In the genomic region with DNA sequence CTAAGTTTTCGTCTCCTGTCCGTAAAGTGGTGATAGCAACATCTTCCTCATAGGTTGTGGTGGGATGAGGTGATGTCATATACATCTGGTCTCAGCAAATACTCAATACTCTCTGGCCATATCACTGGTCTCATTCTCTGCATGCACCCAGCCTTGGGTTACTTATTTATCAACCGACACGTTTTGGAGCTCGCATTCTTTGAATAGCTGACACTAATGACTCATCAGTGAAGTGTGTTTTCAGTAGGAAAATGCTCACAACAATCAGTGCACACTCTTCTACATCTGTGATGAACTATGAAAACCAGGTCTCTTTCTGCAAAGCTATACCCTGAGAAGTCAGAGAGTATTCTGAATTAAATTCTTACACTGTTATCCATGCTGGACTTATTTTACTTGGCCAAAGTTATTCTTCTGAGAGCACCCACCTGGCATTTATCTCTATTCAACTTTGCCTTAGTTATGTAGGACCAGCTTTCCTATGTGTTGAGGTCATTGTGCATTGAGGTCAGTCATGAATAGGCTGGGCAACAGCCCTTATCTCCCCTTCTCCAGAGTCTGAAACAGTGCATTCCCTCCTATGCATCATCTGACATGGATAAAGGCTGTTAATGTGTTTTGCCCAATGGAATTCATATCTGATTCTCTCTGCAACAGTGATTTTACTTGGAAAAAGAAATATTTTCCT, we compare ENCODE assay signal across 10 cellular contexts. TPM values are rescaled to one million over a fixed set of nuclear protein-coding genes. Genes with fewer than 3 reads are reported as not detected.
DNase-seq lines count a peak whose midpoint lies in the region; ATAC-seq and TF ChIP-seq lines count a peak whose summit lies in the region.
"Had no signal": no experiment of that assay in that cellular context is flagged by ENCODE, and none has a peak within 500 bp of the region (broad histone marks: within the 10 kb centered on the region; RNA-seq: fewer than 3 reads in every experiment).

No MANE protein-coding gene starts in this region.

- no peak overlapping the region for H4K8ac ChIP-seq in mesendoderm (ENCODE audit: low read depth, low read length)

- H4K5ac ChIP-seq in mesendoderm (ENCODE audit: low read length), result no peak overlapping the region

- H3K18ac ChIP-seq in mesendoderm (ENCODE audit: low read length), result no peak overlapping the region

- TF ChIP-seq CTCF in choroid plexus epithelial cell (conservative IDR thresholded peaks at IDR 0.05; ENCODE audit: low read depth, low read length), result no peak

- H3K4me3 Mint-ChIP-seq in stimulated activated naive CD8-positive, alpha-beta T cell treated with anti-CD3 and anti-CD28 coated beads, Interleukin-15, amount 100 ng/mL, for 72 hours, result no peak overlapping the region
- H3K4me3 Mint-ChIP-seq: natural killer cell had no signal

- no peak overlapping the region for H2BK15ac ChIP-seq in mesendoderm (replicated peaks; ENCODE audit: low read depth)

- no peak overlapping the region for H3K4ac ChIP-seq in mesendoderm (ENCODE audit: low read depth, low read length)

- H3K4me1 Mint-ChIP-seq in stimulated activated naive CD8-positive, alpha-beta T cell treated with anti-CD3 and anti-CD28 coated beads, Interleukin-15, amount 100 ng/mL, for 72 hours, result no peaks in the 10 kb centered on the region

- no peak overlapping the region for H2AK5ac ChIP-seq in mesendoderm (ENCODE audit: low read length)

- H3K4me2 ChIP-seq in mesendoderm (ENCODE audit: low read length), result no peak overlapping the region

- H2BK5ac ChIP-seq in mesendoderm (ENCODE audit: low read length), result no peak overlapping the region

- no peak overlapping the region for H3K9ac ChIP-seq in mesendoderm (ENCODE audit: low read length)

- no peak overlapping the region for H3K56ac ChIP-seq in mesendoderm (ENCODE audit: low read length)

- H3K36me3 ChIP-seq in mesendoderm (ENCODE audit: control insufficient read depth, insufficient read depth, low read length), result no peaks in the 10 kb centered on the region
- H3K36me3 ChIP-seq: vagina had no signal

- no peak overlapping the region for H3K27ac ChIP-seq in mesendoderm (ENCODE audit: low read depth, low read length)
- H3K27ac ChIP-seq: vagina had no signal

- no peak overlapping the region for H3K27ac Mint-ChIP-seq in stimulated activated naive CD8-positive, alpha-beta T cell treated with anti-CD3 and anti-CD28 coated beads, Interleukin-15, amount 100 ng/mL, for 72 hours
- H3K27ac Mint-ChIP-seq: natural killer cell had no signal

- DNase-seq in EL, result peak; percentile 89
- DNase-seq in choroid plexus epithelial cell (ENCODE audit: low read depth), result peak; percentile 43
- peak; percentile 71 for DNase-seq in mesendoderm
- no peak for DNase-seq in DMS153 treated with DMSO at 0.1 percent for 48 hours (lab: John Stamatoyannopoulos, UW; ENCODE audit: unreplicated experiment)
- no peak for DNase-seq in stimulated activated naive CD8-positive, alpha-beta T cell treated with anti-CD3 and anti-CD28 coated beads, Interleukin-15, amount 100 ng/mL, for 72 hours
- no peak for DNase-seq in ecto neural progenitor cell (ENCODE audit: low spot score)
- DNase-seq: natural killer cell had no signal

- no peaks in the 10 kb centered on the region for H3K9me3 Mint-ChIP-seq in stimulated activated naive CD8-positive, alpha-beta T cell treated with anti-CD3 and anti-CD28 coated beads, Interleukin-15, amount 100 ng/mL, for 72 hours
- H3K9me3 Mint-ChIP-seq: natural killer cell had no signal

- H3K79me1 ChIP-seq in mesendoderm (ENCODE audit: low read length), result no peaks in the 10 kb centered on the region

- no peak overlapping the region for H3K23ac ChIP-seq in mesendoderm (ENCODE audit: low read length)

- ATAC-seq in HG03159 (IDR thresholded peaks at IDR 0.05; ENCODE audit: unreplicated experiment) (peak; percentile 68), HG03108 (IDR thresholded peaks at IDR 0.05; ENCODE audit: unreplicated experiment) (no peak)
- ATAC-seq in stimulated activated naive CD8-positive, alpha-beta T cell treated with anti-CD3 and anti-CD28 coated beads, Interleukin-15, amount 100 ng/mL, for 72 hours, result no peak
- ATAC-seq: natural killer cell had no signal

- no peak overlapping the region for H2BK120ac ChIP-seq in mesendoderm (ENCODE audit: low read depth, low read length)

- no CpG with 5 or more reads among the region's 5 CpGs for WGBS in mesendoderm (ENCODE audit: extremely low coverage, insufficient coverage, low lambda C conversion rate)

- no peaks in the 10 kb centered on the region for H3K27me3 ChIP-seq in mesendoderm (ENCODE audit: insufficient read depth, low read length, poor library complexity)
- H3K27me3 ChIP-seq: vagina had no signal

- H3K4me3 ChIP-seq in choroid plexus epithelial cell (ENCODE audit: low read depth, low read length) (no peak overlapping the region), mesendoderm (ENCODE audit: low read length) (no peak overlapping the region)
- H3K4me3 ChIP-seq: vagina had no signal

- H3K4me1 ChIP-seq in mesendoderm (ENCODE audit: control insufficient read depth, low read depth, low read length), result no peaks in the 10 kb centered on the region
- H3K4me1 ChIP-seq: vagina had no signal

- H3K27me3 Mint-ChIP-seq in stimulated activated naive CD8-positive, alpha-beta T cell treated with anti-CD3 and anti-CD28 coated beads, Interleukin-15, amount 100 ng/mL, for 72 hours, result peaks cover 13% of the 10 kb centered on the region

- H3K79me2 ChIP-seq in mesendoderm (ENCODE audit: control insufficient read depth, insufficient read depth, low read length), result no peaks in the 10 kb centered on the region

RNA-seq across cellular contexts. Expression of a gene that starts 58.7 kb away (rescaled TPM):
- polyA plus RNA-seq in mesendoderm (2013, experiment 1 of 2), result 183 TPM
- 182 TPM for polyA plus RNA-seq in mesendoderm (2013, experiment 2 of 2)

Comparison
In these comparisons a context has a peak if more than half of its experiments do, and no peak if none do; other contexts are left out.
1. DNase-seq: peak in EL (single experiment), choroid plexus epithelial cell (single experiment) and mesendoderm (single experiment); none in DMS153 treated with DMSO at 0.1 percent for 48 hours (single experiment), stimulated activated naive CD8-positive, alpha-beta T cell treated with anti-CD3 and anti-CD28 coated beads, Interleukin-15, amount 100 ng/mL, for 72 hours (0 of 2) and ecto neural progenitor cell (single experiment).